In the genomic region with DNA sequence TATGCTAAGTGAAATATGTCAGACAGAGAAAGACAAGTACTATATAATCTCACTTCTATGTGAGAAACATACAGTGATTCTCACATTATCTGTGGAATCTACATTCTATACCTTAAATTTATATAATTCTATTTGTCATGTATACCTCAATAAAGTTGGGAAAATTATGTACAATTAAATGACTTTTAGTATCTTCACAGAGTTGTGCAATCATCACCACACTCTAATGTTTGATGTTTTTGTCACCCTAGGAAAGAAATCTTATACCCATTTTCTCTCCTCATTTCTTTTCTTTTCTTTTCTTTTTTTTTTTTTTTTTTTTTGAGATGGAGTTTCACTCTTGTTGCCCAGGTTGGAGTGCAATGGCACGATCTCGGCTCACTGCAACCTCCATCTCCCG, we compare ENCODE assay signal across 27 cellular contexts.
"Had no signal": no experiment of that assay in that cellular context is flagged by ENCODE, and none has a peak within 500 bp of the region (broad histone marks: within the 10 kb centered on the region; RNA-seq: fewer than 3 reads in every experiment).

No MANE protein-coding gene starts in this region.

- H3K4me1 ChIP-seq: stomach, suprapubic skin, testis, thyroid gland, tibial artery, tibial nerve, upper lobe of left lung, upper lobe of right lung, uterus, vagina had no signal

- DNase-seq: stimulated activated CD4-positive, alpha-beta T cell treated with anti-CD3 and anti-CD28 coated beads, Interleukin-2, amount 100 ng/mL, for 48 hours; stimulated activated CD4-positive, alpha-beta T cell treated with anti-CD3 and anti-CD28 coated beads, Interleukin-4, amount 100 ng/mL, for 1 hour; stimulated activated CD4-positive, alpha-beta T cell treated with anti-CD3 and anti-CD28 coated beads, Interleukin-4, amount 100 ng/mL, for 24 hours; stimulated activated CD4-positive, alpha-beta T cell treated with anti-CD3 and anti-CD28 coated beads, Interleukin-4, amount 100 ng/mL, for 4 hours; stimulated activated CD8-positive, alpha-beta memory T cell treated with anti-CD3 and anti-CD28 coated beads, Interleukin-4, amount 100 ng/mL, for 48 hours; stimulated activated naive B cell treated with anti-CD40 and anti-IgM and Interleukin-4, amounts not matched to agents 10 μg/mL and 1 μg/mL and 100 μg/mL, for 72 hours; stimulated activated naive CD4-positive, alpha-beta T cell; stimulated activated naive CD4-positive, alpha-beta T cell treated with Interleukin-2 at 50 U/mL for 16 hours; stimulated activated naive CD8-positive, alpha-beta T cell treated with anti-CD3 and anti-CD28 coated beads, Interleukin-15, amount 100 ng/mL, for 72 hours; stimulated activated naive CD8-positive, alpha-beta T cell treated with anti-CD3 and anti-CD28 coated beads, Interleukin-15, Interleukin-2, amounts not matched to agents 100 U/mL and 50 U/mL, for 24 hours; stomach; substantia nigra; testis; thyroid gland; tibial artery; transverse colon; trophoblast cell; upper lobe of left lung; upper lobe of right lung; uterus had no signal

- ATAC-seq: stimulated activated effector memory CD8-positive, alpha-beta T cell treated with anti-CD3 and anti-CD28 coated beads, Interleukin-12 subunit alpha, Interleukin-12 subunit beta, amount 100 ng/mL, for 72 hours; stimulated activated memory B cell treated with anti-CD40 and anti-IgM and Interleukin-4, amounts not matched to agents 10 μg/mL and 1 μg/mL and 100 μg/mL, for 72 hours; stimulated activated naive B cell treated with anti-CD40 and anti-IgM and Interleukin-4, amounts not matched to agents 10 μg/mL and 1 μg/mL and 100 μg/mL, for 72 hours; stimulated activated naive CD8-positive, alpha-beta T cell treated with anti-CD3 and anti-CD28 coated beads, Interleukin-15, amount 100 ng/mL, for 72 hours; stimulated activated naive CD8-positive, alpha-beta T cell treated with anti-CD3 and anti-CD28 coated beads, Interleukin-15, Interleukin-2, amounts not matched to agents 100 U/mL and 50 U/mL, for 24 hours; upper lobe of right lung had no signal

- H3K36me3 ChIP-seq: stomach, suprapubic skin, thoracic aorta, thyroid gland, tibial artery, tibial nerve, transverse colon, upper lobe of left lung, upper lobe of right lung, uterus, vagina had no signal

- H3K4me3 ChIP-seq: stomach, suprapubic skin, testis, thoracic aorta, thyroid gland, tibial artery, tibial nerve, transverse colon, upper lobe of left lung, upper lobe of right lung, uterus, vagina had no signal

- H3K27me3 ChIP-seq: stomach, testis, thyroid gland, tibial artery, tibial nerve, transverse colon, upper lobe of left lung, uterus, vagina had no signal

- FAIRE-seq: urothelium cell line had no signal

- H3K27ac ChIP-seq: stomach, suprapubic skin, testis, thoracic aorta, thyroid gland, tibial artery, tibial nerve, upper lobe of left lung, upper lobe of right lung, uterus, vagina had no signal

- H3K9me3 ChIP-seq: suprapubic skin, testis, thyroid gland, upper lobe of right lung, uterus, vagina had no signal
